Comparison of ENCODE assay signal across 1 cellular context in genomic region chr7:21616796-21617436, GRCh38.
TF ChIP-seq lines count a peak whose summit lies in the region.

No MANE protein-coding gene starts in this region.

TF ChIP-seq in HepG2, 621 proteins besides CTCF, POLR2A, EP300 and RAD21 (continued from another document):
- TF ChIP-seq ZBTB40 (IDR thresholded peaks at IDR 0.05) (no peak), ZBTB40 (CRISPR knock-in tag; IDR thresholded peaks at IDR 0.05) (no peak), ZC3H13 (CRISPR knock-in tag; IDR thresholded peaks at IDR 0.05) (no peak), ZUFSP (CRISPR knock-in tag; IDR thresholded peaks at IDR 0.05; ENCODE audit: borderline replicate concordance) (no peak), ZSCAN5A (CRISPR knock-in tag; IDR thresholded peaks at IDR 0.05; ENCODE audit: borderline replicate concordance) (no peak), ESRRA (CRISPR knock-in tag; IDR thresholded peaks at IDR 0.05; ENCODE audit: low read depth) (no peak), ISL2 (CRISPR knock-in tag; IDR thresholded peaks at IDR 0.05) (no peak), ZNF256 (CRISPR knock-in tag; conservative IDR thresholded peaks at IDR 0.05) (no peak), ZNF883 (CRISPR knock-in tag; IDR thresholded peaks at IDR 0.05; ENCODE audit: not compliant biosample characterization) (no peak), ZKSCAN1 (IDR thresholded peaks at IDR 0.05; ENCODE audit: low read length) (no peak)
